10 cellular contexts compared by ENCODE assay signal in the genomic region with DNA sequence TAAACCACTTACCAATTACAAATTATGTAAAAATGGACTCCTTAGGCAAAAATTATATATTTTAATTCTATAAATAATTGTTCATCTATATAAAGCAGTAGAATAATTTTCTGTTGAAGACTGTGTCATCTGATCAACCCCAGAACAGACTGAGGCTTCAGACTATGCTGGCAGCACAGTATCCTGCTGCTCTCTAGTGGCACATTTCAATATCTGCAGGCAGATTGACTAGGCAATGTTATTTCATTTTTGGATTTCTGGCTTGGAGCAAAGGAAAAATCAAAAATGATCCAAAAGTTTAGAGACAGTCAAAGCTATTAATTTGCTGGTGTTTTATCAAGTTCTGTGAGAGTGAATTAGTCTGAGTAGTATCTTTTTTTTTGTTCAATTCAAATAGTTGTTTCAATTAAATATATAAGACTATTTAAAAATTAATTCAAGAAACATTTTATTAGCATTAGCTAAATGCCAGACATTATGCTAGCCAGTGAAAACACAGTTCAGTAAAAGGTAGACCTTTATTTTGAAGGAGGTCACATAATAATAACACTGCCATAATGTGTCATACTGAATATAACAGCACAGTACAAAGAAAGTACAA. TPM values are rescaled to one million over a fixed set of nuclear protein-coding genes. Genes with fewer than 3 reads are reported as not detected.
DNase-seq lines count a peak whose midpoint lies in the region; ATAC-seq and TF ChIP-seq lines count a peak whose summit lies in the region.
"Had no signal": no experiment of that assay in that cellular context is flagged by ENCODE, and none has a peak within 500 bp of the region (broad histone marks: within the 10 kb centered on the region; RNA-seq: fewer than 3 reads in every experiment).

No MANE protein-coding gene starts in this region.

- intact Hi-C loops in aorta (cut with DNase I) = loop anchor here (5.0 kb wide), 2 partner anchors 189 to 194 kb away; no protein-coding TSS in a partner anchor

- no peaks in the 10 kb centered on the region for H3K27me3 Mint-ChIP-seq in mesothelial cell of epicardium (ENCODE audit: low read depth)
- H3K27me3 Mint-ChIP-seq: CD8-positive, alpha-beta memory T cell had no signal

- no peak overlapping the region for H3K4me3 Mint-ChIP-seq in mesothelial cell of epicardium
- H3K4me3 Mint-ChIP-seq: activated naive CD8-positive, alpha-beta T cell; CD8-positive, alpha-beta memory T cell had no signal

- peaks cover 9% of the 10 kb centered on the region for H3K9me3 Mint-ChIP-seq in mesothelial cell of epicardium

- H3K36me3 ChIP-seq in aorta (ENCODE audit: control insufficient read depth in 1 of 2, insufficient read depth in 2 of 2, low read length in 1 of 2) = no peaks in the 10 kb centered on the region

- TF ChIP-seq CTCF in mesothelial cell of epicardium (IDR thresholded peaks at IDR 0.05; ENCODE audit: unreplicated experiment) = peak; percentile 78

- no peaks in the 10 kb centered on the region for H3K9me3 ChIP-seq in aorta (ENCODE audit: control insufficient read depth, low read length)

- H3K27ac Mint-ChIP-seq in mesothelial cell of epicardium = no peak overlapping the region
- H3K27ac Mint-ChIP-seq: activated naive CD8-positive, alpha-beta T cell; CD8-positive, alpha-beta memory T cell had no signal

- H3K27me3 ChIP-seq in aorta (ENCODE audit: control insufficient read depth in 1 of 2, insufficient read depth in 2 of 2, low read length in 1 of 2) = no peaks in the 10 kb centered on the region

- ATAC-seq in GM19395 (IDR thresholded peaks at IDR 0.05; ENCODE audit: unreplicated experiment) (peak; percentile 84), HG03558 (IDR thresholded peaks at IDR 0.05; ENCODE audit: extremely low read depth, unreplicated experiment) (peak; percentile 85), aorta (ENCODE audit: low FRiP score) (peak; percentile 87)

- peaks cover 5% of the 10 kb centered on the region for H3K36me3 Mint-ChIP-seq in mesothelial cell of epicardium
- H3K36me3 Mint-ChIP-seq: CD8-positive, alpha-beta memory T cell had no signal

- no peak overlapping the region for H3K4me3 ChIP-seq in aorta (ENCODE audit: low read length in 2 of 2)

- peak; percentile 9 to 72 (median 39) for DNase-seq in NCI-H1417 (lab: John Stamatoyannopoulos, UW)
- no peak for DNase-seq in NCI-H1417 treated with DMSO at 0.1 percent for 48 hours (lab: John Stamatoyannopoulos, UW)
- peak; percentile 77 for DNase-seq in RKO (ENCODE audit: low spot score)
- peak; percentile 78 for DNase-seq in dedifferentiated amniotic fluid mesenchymal stem cell (ENCODE audit: extremely low spot score)
- DNase-seq in mesothelial cell of epicardium (ENCODE audit: low spot score in 2 of 2, unreplicated experiment in 2 of 2) = no peak
- DNase-seq in aorta = no peak

- H3K4me1 Mint-ChIP-seq in mesothelial cell of epicardium = peaks cover 34% of the 10 kb centered on the region
- H3K4me1 Mint-ChIP-seq: CD8-positive, alpha-beta memory T cell had no signal

- no peaks in the 10 kb centered on the region for H3K4me1 ChIP-seq in aorta (ENCODE audit: control insufficient read depth in 1 of 2, insufficient read depth in 2 of 2, low read length in 2 of 2)

- no peak overlapping the region for H3K27ac ChIP-seq in aorta (ENCODE audit: low read depth in 1 of 2, low read length in 2 of 2)

RNA-seq across cellular contexts. Expression of gene SULT1E1, which starts 21.3 kb away (rescaled TPM):
- total RNA-seq in mesothelial cell of epicardium (118 to 122 TPM (median 121 TPM) in 3 replicates), aorta (not detected)
- polyA plus RNA-seq in aorta = 1 to 10 TPM in 1 of 2 donors, not detected in 1; 5.5 TPM
- total RNA-seq: CD8-positive, alpha-beta memory T cell had no signal
- polyA plus RNA-seq: CD8-positive, alpha-beta memory T cell had no signal

RNA-seq across cellular contexts. Expression of gene CSN1S1, which starts 49.6 kb away (rescaled TPM):
- not detected in 3 replicates for total RNA-seq in mesothelial cell of epicardium
- total RNA-seq in aorta = 1 to 10 TPM in 1 of 2 donors, not detected in 1; 2.1 TPM
- not detected for polyA plus RNA-seq in aorta
- total RNA-seq: CD8-positive, alpha-beta memory T cell had no signal
- polyA plus RNA-seq: CD8-positive, alpha-beta memory T cell had no signal

Comparison
In these comparisons a context has a peak if more than half of its experiments do, and no peak if none do; other contexts are left out.
1. DNase-seq: peak in NCI-H1417 (3 of 3), RKO (single experiment) and dedifferentiated amniotic fluid mesenchymal stem cell (single experiment); none in NCI-H1417 treated with DMSO at 0.1 percent for 48 hours (single experiment), mesothelial cell of epicardium (0 of 2) and aorta (0 of 2).
2. RNA of gene SULT1E1, which starts 21.3 kb away (total RNA-seq): 118 to 122 TPM in mesothelial cell of epicardium; not detected in aorta; every median in the first group is over 100 times any median in the second.
3. Peak in every context shown above with its lines, with median percentiles within 50 percentile points of each other: ATAC-seq.